In genomic region chr7:149883452-149883861, GRCh38 we compare ENCODE assay signal across 9 cellular contexts. TPM values are rescaled to one million over a fixed set of nuclear protein-coding genes. Genes with fewer than 3 reads are reported as not detected.
DNase-seq lines count a peak whose midpoint lies in the region; ATAC-seq and TF ChIP-seq lines count a peak whose summit lies in the region.
"Had no signal": no experiment of that assay in that cellular context is flagged by ENCODE, and none has a peak within 500 bp of the region (broad histone marks: within the 10 kb centered on the region; RNA-seq: fewer than 3 reads in every experiment).

No MANE protein-coding gene starts in this region.

- H3K36me3 ChIP-seq in CD8-positive, alpha-beta T cell (ENCODE audit: insufficient read depth, low read length): no peaks in the 10 kb centered on the region
- no peaks in the 10 kb centered on the region for H3K36me3 ChIP-seq in brain microvascular endothelial cell (replicated peaks)

- POLR2A ChIA-PET in CD8-positive, alpha-beta T cell (lab: Charles Lee): interaction anchor here (1.3 to 3.1 kb wide), 5 partner anchors 14 to 45 kb away, joined by 3 to 18 read pairs (median 4); partner anchors contain the start of gene ZNF862
- POLR2A ChIA-PET in RWPE1 (lab: Yijun Ruan, JAX; ENCODE audit: low non-redundant PET): no interaction called here

- peak; percentile 81 for ATAC-seq in CD8-positive, alpha-beta T cell
- peak; percentile 65 for ATAC-seq in GM19372 (IDR thresholded peaks at IDR 0.05; ENCODE audit: low read depth, unreplicated experiment)

- H3K4me3 ChIP-seq in CD8-positive, alpha-beta T cell (ENCODE audit: low read depth, low read length): no peak overlapping the region
- no peak overlapping the region for H3K4me3 ChIP-seq in brain microvascular endothelial cell (ENCODE audit: low read depth, low read length)
- H3K4me3 ChIP-seq: SK-N-MC had no signal

- DNase-seq in CD8-positive, alpha-beta T cell: peak in 4 of 7 experiments; percentile 52 to 68 (median 56)
- DNase-seq in LoVo (ENCODE audit: low spot score) (peak; percentile 49), RWPE1 (ENCODE audit: low spot score) (peak; percentile 15), brain microvascular endothelial cell (peak; percentile 48), islet precursor cell (peak; percentile 84), NK-92 (lab: John Stamatoyannopoulos, UW; ENCODE audit: unreplicated experiment) (no peak)
- DNase-seq in stimulated activated CD4-positive, alpha-beta T cell treated with anti-CD3 and anti-CD28 coated beads, Interleukin-2, amount 100 ng/mL, for 24 hours: peak; percentile 54 to 61

- no peaks in the 10 kb centered on the region for H3K27me3 Mint-ChIP-seq in CD8-positive, alpha-beta T cell (ENCODE audit: low read depth)

- H3K4me3 Mint-ChIP-seq in CD8-positive, alpha-beta T cell: no peak overlapping the region

- in situ Hi-C loops in brain microvascular endothelial cell (cut with HindIII; ENCODE audit: low pct_ligation_motif_present, low sequenced_read_pairs): no loop called here

- H3K9me3 ChIP-seq in CD8-positive, alpha-beta T cell (ENCODE audit: low read length): no peaks in the 10 kb centered on the region

- CTCF ChIA-PET in CD8-positive, alpha-beta T cell (lab: Charles Lee): interaction anchor here (0.9 to 4.5 kb wide), 14 partner anchors 9 to 118 kb away, joined by 3 to 29 read pairs (median 6); partner anchors contain the start of genes ATP6V0E2 and ZNF862
- CTCF ChIA-PET in RWPE1 (lab: Yijun Ruan, JAX): interaction anchor here (0.6 kb wide), 1 partner anchor 204 kb away, joined by 4 read pairs; no protein-coding TSS in a partner anchor

- H3K27ac ChIP-seq in CD8-positive, alpha-beta T cell (ENCODE audit: low read depth, low read length): no peak overlapping the region
- no peak overlapping the region for H3K27ac ChIP-seq in RWPE1
- no peak overlapping the region for H3K27ac ChIP-seq in brain microvascular endothelial cell
- H3K27ac ChIP-seq: SK-N-MC had no signal

- peaks cover 8% of the 10 kb centered on the region for H3K4me1 ChIP-seq in CD8-positive, alpha-beta T cell (ENCODE audit: insufficient read depth, low read length)

- intact Hi-C loops in CD8-positive, alpha-beta T cell (cut with DNase I, micrococcal nuclease): loop anchor here (10.0 kb wide), 1 partner anchor 161 kb away; no protein-coding TSS in a partner anchor

- H3K4me1 Mint-ChIP-seq in CD8-positive, alpha-beta T cell (ENCODE audit: low read depth): peaks cover 19% of the 10 kb centered on the region

- H3K9me3 Mint-ChIP-seq in CD8-positive, alpha-beta T cell: no peaks in the 10 kb centered on the region

- peak; percentile 56 for TF ChIP-seq CTCF in CD8-positive, alpha-beta T cell (IDR thresholded peaks at IDR 0.05)
- TF ChIP-seq CTCF in RWPE1 (conservative IDR thresholded peaks at IDR 0.05; ENCODE audit: low read depth): peak; percentile 55
- TF ChIP-seq CTCF in brain microvascular endothelial cell (IDR thresholded peaks at IDR 0.05; ENCODE audit: low read depth, low read length, missing control alignments): peak; percentile 87

- no peak overlapping the region for H3K27ac Mint-ChIP-seq in CD8-positive, alpha-beta T cell

- peaks cover 72% of the 10 kb centered on the region for H3K36me3 Mint-ChIP-seq in CD8-positive, alpha-beta T cell

- H3K27me3 ChIP-seq in CD8-positive, alpha-beta T cell (ENCODE audit: insufficient read depth, low read length): no peaks in the 10 kb centered on the region
- no peaks in the 10 kb centered on the region for H3K27me3 ChIP-seq in brain microvascular endothelial cell (replicated peaks)

RNA-seq across cellular contexts. Expression of gene ATP6V0E2, which starts 9.7 kb away (rescaled TPM):
- 10 to 100 TPM; 32.9 to 33.5 TPM for total RNA-seq in CD8-positive, alpha-beta T cell

RNA-seq across cellular contexts. Expression of gene ZNF862, which starts 45.3 kb away (rescaled TPM):
- 10 to 100 TPM; 18.8 TPM for total RNA-seq in CD8-positive, alpha-beta T cell
